In genomic region chr9:72305102-72305546, GRCh38 we compare ENCODE assay signal across 8 cellular contexts. TPM values are rescaled to one million over a fixed set of nuclear protein-coding genes. Genes with fewer than 3 reads are reported as not detected.
DNase-seq lines count a peak whose midpoint lies in the region; ATAC-seq and TF ChIP-seq lines count a peak whose summit lies in the region.

No MANE protein-coding gene starts in this region.

- ATAC-seq in GM19452 (IDR thresholded peaks at IDR 0.05; ENCODE audit: unreplicated experiment) (peak; percentile 81), gastroesophageal sphincter (peak; percentile 99)

- 34 to 60% methylated on average over 2 to 8 of the region's 8 CpGs for WGBS in gastroesophageal sphincter (ENCODE audit: low coverage in 1 of 2), 2 donors

- CTCF ChIA-PET in CD4-positive, alpha-beta memory T cell (lab: Charles Lee; ENCODE audit: partially characterized antibody): interaction anchor here (0.8 to 1.8 kb wide), 5 partner anchors 10 to 287 kb away, joined by 3 to 6 read pairs (median 3); no protein-coding TSS in a partner anchor

- no peaks in the 10 kb centered on the region for H3K36me3 Mint-ChIP-seq in CD4-positive, alpha-beta memory T cell

- POLR2A ChIA-PET in CD4-positive, alpha-beta memory T cell (lab: Charles Lee; ENCODE audit: partially characterized antibody): interaction anchor here (0.6 to 1.0 kb wide), 2 partner anchors 60 to 789 kb away, joined by 4 to 6 read pairs; partner anchors contain the start of gene ZFAND5

- no peaks in the 10 kb centered on the region for H3K9me3 ChIP-seq in CD4-positive, alpha-beta memory T cell (ENCODE audit: control insufficient read depth in 1 of 2, low read length in 2 of 2)
- H3K9me3 ChIP-seq in gastroesophageal sphincter: no peaks in the 10 kb centered on the region

- no peaks in the 10 kb centered on the region for H3K9me3 Mint-ChIP-seq in CD4-positive, alpha-beta memory T cell

- H3K27me3 ChIP-seq in CD4-positive, alpha-beta memory T cell (ENCODE audit: insufficient read depth, low read length): no peaks in the 10 kb centered on the region
- H3K27me3 ChIP-seq in gastroesophageal sphincter: no peaks in the 10 kb centered on the region

- no peak for TF ChIP-seq POLR2A in gastroesophageal sphincter (IDR thresholded peaks at IDR 0.05)

- intact Hi-C loops in CD4-positive, alpha-beta memory T cell (cut with micrococcal nuclease): loop anchor here (5.0 kb wide), 1 partner anchor 57 kb away; no protein-coding TSS in a partner anchor

- TF ChIP-seq EP300 in gastroesophageal sphincter (IDR thresholded peaks at IDR 0.05): no peak

- peak overlapping the region; percentile 11 for H3K27ac ChIP-seq in CD4-positive, alpha-beta memory T cell (ENCODE audit: low read depth, low read length)
- H3K27ac ChIP-seq in gastroesophageal sphincter: peak overlapping the region in 3 of 4 donors; percentile 66 to 82 (median 78)

- no peak overlapping the region for H3K4me3 ChIP-seq in CD4-positive, alpha-beta memory T cell (ENCODE audit: low read length in 2 of 2)
- H3K4me3 ChIP-seq in WI38 (ENCODE audit: low read depth, low read length) (peak overlapping the region; percentile 55), gastroesophageal sphincter (peak overlapping the region in 1 of 2 donors; percentile 38)

- H3K4me3 Mint-ChIP-seq in CD4-positive, alpha-beta memory T cell: peak overlapping the region; percentile 18 to 78 (median 62)

- H3K27ac Mint-ChIP-seq in CD4-positive, alpha-beta memory T cell: peak overlapping the region; percentile 57 to 92 (median 84)

- no peaks in the 10 kb centered on the region for H3K36me3 ChIP-seq in CD4-positive, alpha-beta memory T cell (ENCODE audit: insufficient read depth, low read length)
- H3K36me3 ChIP-seq in gastroesophageal sphincter: no peaks in the 10 kb centered on the region

- peak in 2 of 5 donors; percentile 8 to 15 for DNase-seq in CD4-positive, alpha-beta memory T cell
- DNase-seq in HK-2 (ENCODE audit: unreplicated experiment): peak; percentile 67
- DNase-seq in non-pigmented ciliary epithelial cell (ENCODE audit: low read depth): peak; percentile 73
- DNase-seq in NK-92 treated with Interleukin-12 subunit alpha and Interleukin-12 subunit beta, amount 100 ng/mL, for 24 hours (lab: John Stamatoyannopoulos, UW): no peak
- DNase-seq in stimulated activated CD4-positive, alpha-beta T cell treated with anti-CD3 and anti-CD28 coated beads, Interleukin-1b, Interleukin-23, amount 100 ng/mL, for 48 hours: no peak

- H3K27me3 Mint-ChIP-seq in CD4-positive, alpha-beta memory T cell: peaks cover 0 to 1% of the 10 kb centered on the region in 2 donors

- peaks cover 30% of the 10 kb centered on the region for H3K4me1 ChIP-seq in CD4-positive, alpha-beta memory T cell (ENCODE audit: insufficient read depth, low read length)
- H3K4me1 ChIP-seq in gastroesophageal sphincter: peaks cover 0 to 8% (median 0%) of the 10 kb centered on the region in 3 donors

- peaks cover 26 to 46% (median 31%) of the 10 kb centered on the region in 4 donors for H3K4me1 Mint-ChIP-seq in CD4-positive, alpha-beta memory T cell

- TF ChIP-seq CTCF in WI38 (IDR thresholded peaks at IDR 0.05; ENCODE audit: low read depth, low read length): no peak
- no peak for TF ChIP-seq CTCF in gastroesophageal sphincter (IDR thresholded peaks at IDR 0.05)

RNA-seq across cellular contexts. Expression of gene ZFAND5, which starts 59.9 kb away (rescaled TPM):
- total RNA-seq in CD4-positive, alpha-beta memory T cell: 100 to 1,000 TPM; 143 to 148 TPM
- 10 to 100 TPM; 49.3 to 80.4 TPM for polyA plus RNA-seq in CD4-positive, alpha-beta memory T cell
- total RNA-seq in gastroesophageal sphincter: 100 to 1,000 TPM; 124 to 488 (median 288) TPM

Comparison
In these comparisons a context has a peak if more than half of its experiments do, and no peak if none do; other contexts are left out.
1. DNase-seq: peak in HK-2 (single experiment) and non-pigmented ciliary epithelial cell (single experiment); none in NK-92 treated with Interleukin-12 subunit alpha and Interleukin-12 subunit beta, amount 100 ng/mL, for 24 hours (single experiment) and stimulated activated CD4-positive, alpha-beta T cell treated with anti-CD3 and anti-CD28 coated beads, Interleukin-1b, Interleukin-23, amount 100 ng/mL, for 48 hours (single experiment).